8 cellular contexts compared by ENCODE assay signal in genomic region chr16:68079616-68080344, GRCh38. TPM values are rescaled to one million over a fixed set of nuclear protein-coding genes. Genes with fewer than 3 reads are reported as not detected.
DNase-seq lines count a peak whose midpoint lies in the region; ATAC-seq and TF ChIP-seq lines count a peak whose summit lies in the region.

No MANE protein-coding gene starts in this region.

- ATAC-seq in CD8-positive, alpha-beta T cell, result peak; percentile 45
- ATAC-seq in memory B cell (ENCODE audit: low read depth) (no peak), HG03565 (IDR thresholded peaks at IDR 0.05; ENCODE audit: unreplicated experiment) (no peak), GM19467 (IDR thresholded peaks at IDR 0.05; ENCODE audit: unreplicated experiment) (no peak)

- no peaks in the 10 kb centered on the region for H3K9me3 Mint-ChIP-seq in CD8-positive, alpha-beta T cell
- H3K9me3 Mint-ChIP-seq in T-helper 2 cell treated with Interferon-gamma antibody and Interleukin-4, amounts not matched to agents 5 μg/mL and 100 μg/mL, for 36 hours, result no peaks in the 10 kb centered on the region
- no peaks in the 10 kb centered on the region for H3K9me3 Mint-ChIP-seq in memory B cell

- intact Hi-C loops in CD8-positive, alpha-beta T cell (cut with DNase I, micrococcal nuclease), result loop anchor here (1.0 to 10.0 kb wide), 3 partner anchors 15 to 515 kb away; partner anchors contain the start of gene CTCF (in 1 of the 2)

- peak overlapping the region; percentile 66 for H3K4me3 Mint-ChIP-seq in CD8-positive, alpha-beta T cell
- peak overlapping the region; percentile 79 for H3K4me3 Mint-ChIP-seq in T-helper 2 cell treated with Interferon-gamma antibody and Interleukin-4, amounts not matched to agents 5 μg/mL and 100 μg/mL, for 36 hours
- peak overlapping the region; percentile 60 for H3K4me3 Mint-ChIP-seq in memory B cell

- H3K9me3 ChIP-seq in CD8-positive, alpha-beta T cell (ENCODE audit: low read length), result no peaks in the 10 kb centered on the region

- H3K27me3 Mint-ChIP-seq in CD8-positive, alpha-beta T cell (ENCODE audit: low read depth), result no peaks in the 10 kb centered on the region
- H3K27me3 Mint-ChIP-seq in T-helper 2 cell treated with Interferon-gamma antibody and Interleukin-4, amounts not matched to agents 5 μg/mL and 100 μg/mL, for 36 hours (ENCODE audit: low read depth), result no peaks in the 10 kb centered on the region
- no peaks in the 10 kb centered on the region for H3K27me3 Mint-ChIP-seq in memory B cell

- TF ChIP-seq CTCF in CD8-positive, alpha-beta T cell (IDR thresholded peaks at IDR 0.05), result no peak

- peak overlapping the region; percentile 57 for H3K27ac ChIP-seq in CD8-positive, alpha-beta T cell (ENCODE audit: low read depth, low read length)

- H3K27ac Mint-ChIP-seq in CD8-positive, alpha-beta T cell, result peak overlapping the region; percentile 95
- peak overlapping the region; percentile 95 for H3K27ac Mint-ChIP-seq in T-helper 2 cell treated with Interferon-gamma antibody and Interleukin-4, amounts not matched to agents 5 μg/mL and 100 μg/mL, for 36 hours
- H3K27ac Mint-ChIP-seq in memory B cell, result peak overlapping the region; percentile 1

- H3K27me3 ChIP-seq in CD8-positive, alpha-beta T cell (ENCODE audit: insufficient read depth, low read length), result no peaks in the 10 kb centered on the region

- peak overlapping the region; percentile 38 for H3K4me3 ChIP-seq in CD8-positive, alpha-beta T cell (ENCODE audit: low read depth, low read length)

- POLR2A ChIA-PET in CD8-positive, alpha-beta T cell (lab: Charles Lee), result interaction anchor here (0.6 to 3.3 kb wide), 6 partner anchors 10 to 81 kb away, joined by 3 to 27 read pairs (median 8); partner anchors contain the start of gene DPEP2

- peaks cover 21% of the 10 kb centered on the region for H3K36me3 Mint-ChIP-seq in CD8-positive, alpha-beta T cell
- peaks cover 53% of the 10 kb centered on the region for H3K36me3 Mint-ChIP-seq in T-helper 2 cell treated with Interferon-gamma antibody and Interleukin-4, amounts not matched to agents 5 μg/mL and 100 μg/mL, for 36 hours (ENCODE audit: low read depth)
- peaks cover 19% of the 10 kb centered on the region for H3K36me3 Mint-ChIP-seq in memory B cell

- no peaks in the 10 kb centered on the region for H3K36me3 ChIP-seq in CD8-positive, alpha-beta T cell (ENCODE audit: insufficient read depth, low read length)

- peak; percentile 39 to 88 (median 71) for DNase-seq in CD8-positive, alpha-beta T cell
- DNase-seq in T-helper 2 cell treated with Interferon-gamma antibody and Interleukin-4, amounts not matched to agents 5 μg/mL and 100 μg/mL, for 36 hours (ENCODE audit: low spot score), result peak; percentile 91
- DNase-seq in amniotic epithelial cell (ENCODE audit: low read depth) (peak; percentile 84), memory B cell (ENCODE audit: low spot score in 2 of 2) (no peak), RPMI8226 (no peak)
- DNase-seq in stimulated activated CD8-positive, alpha-beta memory T cell treated with anti-CD3 and anti-CD28 coated beads, Interleukin-7, amount 100 ng/mL, for 1 hour (ENCODE audit: low read depth in 2 of 2), result peak; percentile 48 to 50

- peaks cover 87% of the 10 kb centered on the region for H3K4me1 Mint-ChIP-seq in CD8-positive, alpha-beta T cell (ENCODE audit: low read depth)
- peaks cover 83% of the 10 kb centered on the region for H3K4me1 Mint-ChIP-seq in T-helper 2 cell treated with Interferon-gamma antibody and Interleukin-4, amounts not matched to agents 5 μg/mL and 100 μg/mL, for 36 hours (ENCODE audit: low read depth)
- H3K4me1 Mint-ChIP-seq in memory B cell, result peaks cover 71% of the 10 kb centered on the region

- H3K4me1 ChIP-seq in CD8-positive, alpha-beta T cell (ENCODE audit: insufficient read depth, low read length), result peaks cover 93% of the 10 kb centered on the region

- CTCF ChIA-PET in CD8-positive, alpha-beta T cell (lab: Charles Lee), result interaction anchor here (0.6 to 6.2 kb wide), 8 partner anchors 14 to 194 kb away, joined by 3 to 46 read pairs (median 4); no protein-coding TSS in a partner anchor

RNA-seq across cellular contexts. Expression of gene NFATC3, which starts 5.4 kb away (rescaled TPM):
- total RNA-seq in CD8-positive, alpha-beta T cell, result 10 to 100 TPM; 79.4 to 85.2 TPM

RNA-seq across cellular contexts. Expression of gene DUS2, which starts 56.7 kb away (rescaled TPM):
- 1 to 10 TPM; 9.5 TPM for total RNA-seq in CD8-positive, alpha-beta T cell

RNA-seq across cellular contexts. Expression of gene DDX28, which starts 56.7 kb away (rescaled TPM):
- 10 to 100 TPM; 18.5 to 20.9 TPM for total RNA-seq in CD8-positive, alpha-beta T cell

Comparison
In these comparisons a context has a peak if more than half of its experiments do, and no peak if none do; other contexts are left out.
1. DNase-seq: peak in CD8-positive, alpha-beta T cell (7 of 7), T-helper 2 cell treated with Interferon-gamma antibody and Interleukin-4, amounts not matched to agents 5 μg/mL and 100 μg/mL, for 36 hours (single experiment), amniotic epithelial cell (single experiment) and stimulated activated CD8-positive, alpha-beta memory T cell treated with anti-CD3 and anti-CD28 coated beads, Interleukin-7, amount 100 ng/mL, for 1 hour (2 of 2); none in memory B cell (0 of 2) and RPMI8226 (single experiment).
2. H3K27ac Mint-ChIP-seq: peak in every context shown above with its lines; median percentile 95 in CD8-positive, alpha-beta T cell; 95 in T-helper 2 cell treated with Interferon-gamma antibody and Interleukin-4, amounts not matched to agents 5 μg/mL and 100 μg/mL, for 36 hours; 1 in memory B cell.
3. Peak in every context shown above with its lines, with median percentiles within 50 percentile points of each other: H3K4me3 Mint-ChIP-seq.